Comparison of ENCODE assay signal across 20 cellular contexts in genomic region chr6:107817784-107818183, GRCh38. TPM values are rescaled to one million over a fixed set of nuclear protein-coding genes. Genes with fewer than 3 reads are reported as not detected.
DNase-seq lines count a peak whose midpoint lies in the region; ATAC-seq and TF ChIP-seq lines count a peak whose summit lies in the region.
"Had no signal": no experiment of that assay in that cellular context is flagged by ENCODE, and none has a peak within 500 bp of the region (broad histone marks: within the 10 kb centered on the region; RNA-seq: fewer than 3 reads in every experiment).

No MANE protein-coding gene starts in this region.

- H3K4me3 Mint-ChIP-seq in activated naive CD4-positive, alpha-beta T cell treated with anti-CD3 and anti-CD28 coated beads, Interleukin-2, amount 10 ng/mL, durations not matched to agents 7 days and 5 days: no peak overlapping the region
- H3K4me3 Mint-ChIP-seq in activated B cell treated with CpG ODN at 0.5 μM for 24 hours: no peak overlapping the region
- H3K4me3 Mint-ChIP-seq in effector memory CD8-positive, alpha-beta T cell: peak overlapping the region in 1 of 2 donors; percentile 95
- peak overlapping the region; percentile 92 to 95 for H3K4me3 Mint-ChIP-seq in stimulated activated naive CD8-positive, alpha-beta T cell treated with anti-CD3 and anti-CD28 coated beads, Interleukin-15, amount 100 ng/mL, for 72 hours

- no peak for TF ChIP-seq CTCF in activated B cell treated with CpG ODN at 0.5 μM for 24 hours (IDR thresholded peaks at IDR 0.05)

- H3K27ac ChIP-seq in caudate nucleus (ENCODE audit: low read depth, low read length): no peak overlapping the region
- H3K27ac ChIP-seq: Peyer's patch, thoracic aorta had no signal

- intact Hi-C loops in activated B cell treated with CpG ODN at 0.5 μM for 24 hours (cut with micrococcal nuclease): no loop called here

- CTCF ChIA-PET in activated naive CD4-positive, alpha-beta T cell treated with anti-CD3 and anti-CD28 coated beads, Interleukin-2, amount 10 ng/mL, durations not matched to agents 7 days and 5 days (lab: Charles Lee): interaction anchor here (0.9 to 6.9 kb wide), 3 partner anchors 30 to 87 kb away, joined by 3 to 70 read pairs (median 20); no protein-coding TSS in a partner anchor
- CTCF ChIA-PET in activated B cell treated with CpG ODN at 0.5 μM for 24 hours (lab: Charles Lee): no interaction called here

- H3K27ac Mint-ChIP-seq in activated naive CD4-positive, alpha-beta T cell treated with anti-CD3 and anti-CD28 coated beads, Interleukin-2, amount 50 U/mL, for 72 hours: peak overlapping the region; percentile 96 to 100
- H3K27ac Mint-ChIP-seq in activated naive CD4-positive, alpha-beta T cell treated with anti-CD3 and anti-CD28 coated beads, Interleukin-2, amount 10 ng/mL, durations not matched to agents 7 days and 5 days: no peak overlapping the region
- peak overlapping the region; percentile 31 for H3K27ac Mint-ChIP-seq in activated B cell treated with CpG ODN at 0.5 μM for 24 hours
- H3K27ac Mint-ChIP-seq in effector memory CD8-positive, alpha-beta T cell: peak overlapping the region; percentile 50 to 99
- H3K27ac Mint-ChIP-seq in stimulated activated naive CD8-positive, alpha-beta T cell treated with anti-CD3 and anti-CD28 coated beads, Interleukin-15, amount 100 ng/mL, for 72 hours: peak overlapping the region in 1 of 2 donors; percentile 88

- no peaks in the 10 kb centered on the region for H3K27me3 Mint-ChIP-seq in activated naive CD4-positive, alpha-beta T cell treated with anti-CD3 and anti-CD28 coated beads, Interleukin-2, amount 10 ng/mL, durations not matched to agents 7 days and 5 days
- H3K27me3 Mint-ChIP-seq in activated B cell treated with CpG ODN at 0.5 μM for 24 hours: no peaks in the 10 kb centered on the region
- no peaks in the 10 kb centered on the region for H3K27me3 Mint-ChIP-seq in effector memory CD8-positive, alpha-beta T cell
- no peaks in the 10 kb centered on the region for H3K27me3 Mint-ChIP-seq in stimulated activated naive CD8-positive, alpha-beta T cell treated with anti-CD3 and anti-CD28 coated beads, Interleukin-15, amount 100 ng/mL, for 72 hours

- POLR2A ChIA-PET in activated B cell treated with CpG ODN at 0.5 μM for 24 hours (lab: Charles Lee): interaction anchor here (0.6 kb wide), 1 partner anchor 918 kb away, joined by 4 read pairs; no protein-coding TSS in a partner anchor

- DNase-seq in activated naive CD4-positive, alpha-beta T cell treated with anti-CD3 and anti-CD28 coated beads, Interleukin-2, amount 50 U/mL, for 72 hours (ENCODE audit: low spot score in 2 of 2): no peak
- no peak for DNase-seq in activated naive CD4-positive, alpha-beta T cell treated with anti-CD3 and anti-CD28 coated beads, Interleukin-2, amount 10 ng/mL, durations not matched to agents 7 days and 5 days
- DNase-seq in activated B cell treated with CpG ODN at 0.5 μM for 24 hours: no peak
- DNase-seq in effector memory CD8-positive, alpha-beta T cell: no peak
- DNase-seq in stimulated activated naive CD8-positive, alpha-beta T cell treated with anti-CD3 and anti-CD28 coated beads, Interleukin-15, amount 100 ng/mL, for 72 hours: no peak
- no peak for DNase-seq in GM03348 (ENCODE audit: low spot score)
- no peak for DNase-seq in caudate nucleus (lab: John Stamatoyannopoulos, UW)
- DNase-seq: activated CD4-positive, alpha-beta T cell treated with anti-CD3 and anti-CD28 coated beads for 4 hours; aorta; cerebellar nuclear complex; effector CD4-positive, alpha-beta T cell; left cardiac atrium; MV-4-11; NCI-H187 treated with DMSO at 0.1 percent for 48 hours; NCI-H446; NK-92 treated with Interleukin-12 subunit alpha and Interleukin-12 subunit beta, amount 100 ng/mL, for 24 hours; Peyer's patch; stimulated activated CD8-positive, alpha-beta memory T cell treated with anti-CD3 and anti-CD28 coated beads, Interleukin-4, amount 100 ng/mL, for 48 hours had no signal

- peaks cover 0 to 8% of the 10 kb centered on the region in 2 donors for H3K36me3 Mint-ChIP-seq in activated naive CD4-positive, alpha-beta T cell treated with anti-CD3 and anti-CD28 coated beads, Interleukin-2, amount 50 U/mL, for 72 hours
- peaks cover 28% of the 10 kb centered on the region for H3K36me3 Mint-ChIP-seq in activated naive CD4-positive, alpha-beta T cell treated with anti-CD3 and anti-CD28 coated beads, Interleukin-2, amount 10 ng/mL, durations not matched to agents 7 days and 5 days
- peaks cover 6% of the 10 kb centered on the region for H3K36me3 Mint-ChIP-seq in activated B cell treated with CpG ODN at 0.5 μM for 24 hours (ENCODE audit: low read depth)
- peaks cover 59% of the 10 kb centered on the region for H3K36me3 Mint-ChIP-seq in effector memory CD8-positive, alpha-beta T cell (ENCODE audit: insufficient read depth)

- ATAC-seq in activated naive CD4-positive, alpha-beta T cell treated with anti-CD3 and anti-CD28 coated beads, Interleukin-2, amount 50 U/mL, for 72 hours: peak in 1 of 2 donors; percentile 31
- no peak for ATAC-seq in activated B cell treated with CpG ODN at 0.5 μM for 24 hours (ENCODE audit: low read depth)
- no peak for ATAC-seq in effector memory CD8-positive, alpha-beta T cell (replicated peaks)
- peak; percentile 36 for ATAC-seq in stimulated activated naive CD8-positive, alpha-beta T cell treated with anti-CD3 and anti-CD28 coated beads, Interleukin-15, amount 100 ng/mL, for 72 hours
- ATAC-seq: K562, left cardiac atrium had no signal

- H3K9me3 Mint-ChIP-seq in activated naive CD4-positive, alpha-beta T cell treated with anti-CD3 and anti-CD28 coated beads, Interleukin-2, amount 50 U/mL, for 72 hours: no peaks in the 10 kb centered on the region
- no peaks in the 10 kb centered on the region for H3K9me3 Mint-ChIP-seq in activated naive CD4-positive, alpha-beta T cell treated with anti-CD3 and anti-CD28 coated beads, Interleukin-2, amount 10 ng/mL, durations not matched to agents 7 days and 5 days
- H3K9me3 Mint-ChIP-seq in activated B cell treated with CpG ODN at 0.5 μM for 24 hours: no peaks in the 10 kb centered on the region
- H3K9me3 Mint-ChIP-seq in effector memory CD8-positive, alpha-beta T cell: no peaks in the 10 kb centered on the region
- H3K9me3 Mint-ChIP-seq in stimulated activated naive CD8-positive, alpha-beta T cell treated with anti-CD3 and anti-CD28 coated beads, Interleukin-15, amount 100 ng/mL, for 72 hours: no peaks in the 10 kb centered on the region

- H3K4me1 Mint-ChIP-seq in activated naive CD4-positive, alpha-beta T cell treated with anti-CD3 and anti-CD28 coated beads, Interleukin-2, amount 10 ng/mL, durations not matched to agents 7 days and 5 days: peaks cover 65% of the 10 kb centered on the region
- H3K4me1 Mint-ChIP-seq in activated B cell treated with CpG ODN at 0.5 μM for 24 hours: peaks cover 50% of the 10 kb centered on the region
- H3K4me1 Mint-ChIP-seq in effector memory CD8-positive, alpha-beta T cell (ENCODE audit: low read depth in 2 of 2): peaks cover 51 to 66% of the 10 kb centered on the region in 2 donors
- peaks cover 86% of the 10 kb centered on the region for H3K4me1 Mint-ChIP-seq in stimulated activated naive CD8-positive, alpha-beta T cell treated with anti-CD3 and anti-CD28 coated beads, Interleukin-15, amount 100 ng/mL, for 72 hours

RNA-seq across cellular contexts. Expression of gene SCML4, which starts 6.3 kb away (rescaled TPM):
- 10 to 100 TPM in 1 of 2 donors, 1 to 10 TPM in 1; 5.2 to 11.7 TPM for total RNA-seq in activated naive CD4-positive, alpha-beta T cell treated with anti-CD3 and anti-CD28 coated beads, Interleukin-2, amount 50 U/mL, for 72 hours
- total RNA-seq in activated B cell treated with CpG ODN at 0.5 μM for 24 hours: 2.1 and 2.9 TPM in 2 replicates

Comparison
In these comparisons a context has a peak if more than half of its experiments do, and no peak if none do; other contexts are left out.
1. H3K4me3 Mint-ChIP-seq: peak in stimulated activated naive CD8-positive, alpha-beta T cell treated with anti-CD3 and anti-CD28 coated beads, Interleukin-15, amount 100 ng/mL, for 72 hours (2 of 2); none in activated naive CD4-positive, alpha-beta T cell treated with anti-CD3 and anti-CD28 coated beads, Interleukin-2, amount 10 ng/mL, durations not matched to agents 7 days and 5 days (single experiment) and activated B cell treated with CpG ODN at 0.5 μM for 24 hours (single experiment).